8 cellular contexts compared by ENCODE assay signal in the genomic region with DNA sequence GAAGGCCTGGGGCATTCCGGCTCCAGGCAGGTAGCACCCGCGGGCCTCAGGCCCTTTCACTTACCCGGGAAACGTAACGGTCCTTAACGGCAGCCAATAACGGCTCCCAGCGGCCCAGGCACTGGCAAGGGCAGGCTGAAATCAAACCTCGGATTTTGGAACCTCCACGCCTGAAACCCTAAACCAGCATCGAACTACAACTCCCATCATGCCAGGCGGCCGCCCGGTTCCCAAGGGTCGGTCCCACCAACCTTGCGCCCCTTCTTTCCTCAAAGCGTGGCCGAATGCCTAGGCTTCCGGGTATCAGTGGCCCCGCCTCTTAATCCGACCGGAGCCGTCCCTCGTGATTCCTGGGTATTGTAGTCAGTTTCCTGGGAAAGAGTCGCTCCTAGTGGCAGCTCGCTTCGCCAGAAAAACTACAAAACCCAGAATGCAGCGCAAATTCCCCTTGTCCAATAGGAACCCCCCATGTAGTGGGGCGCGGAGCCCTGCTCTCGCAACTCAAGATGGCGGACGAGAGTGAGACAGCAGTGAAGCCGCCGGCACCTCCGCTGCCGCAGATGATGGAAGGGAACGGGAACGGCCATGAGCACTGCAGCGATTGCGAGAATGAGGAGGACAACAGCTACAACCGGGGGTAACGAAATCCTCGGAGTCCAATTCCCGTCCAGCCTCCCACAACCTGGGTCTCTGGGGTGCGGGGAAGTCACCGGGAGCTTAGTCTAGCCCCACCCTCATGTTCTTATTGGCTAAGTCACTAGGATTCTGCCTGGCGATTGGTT. TPM values are rescaled to one million over a fixed set of nuclear protein-coding genes. Genes with fewer than 3 reads are reported as not detected.
DNase-seq lines count a peak whose midpoint lies in the region; ATAC-seq and TF ChIP-seq lines count a peak whose summit lies in the region.

A gene (plus strand): TSS at position 494 of the 782 bp plus-strand sequence. CDS start 13 bp downstream, at position 507.

- DNase-seq in AG10803 (ENCODE audit: low read depth) (peak; percentile 99), NCI-H460 (ENCODE audit: extremely low read depth, low read depth) (peak; percentile 100), cerebellar nuclear complex (lab: John Stamatoyannopoulos, UW) (peak; percentile 97 to 99), islet precursor cell (peak; percentile 100)
- DNase-seq in activated CD4-positive, CD25-positive, alpha-beta regulatory T cell treated with anti-CD3 and anti-CD28 coated beads, Interleukin-2, amount 50 U/mL, for 72 hours: peak; percentile 90
- peak; percentile 93 to 98 (median 95) for DNase-seq in stimulated activated CD4-positive, alpha-beta T cell treated with anti-CD3 and anti-CD28 coated beads, Interleukin-12 subunit alpha, Interleukin-12 subunit beta, amount 100 ng/mL, for 48 hours (ENCODE audit: low read depth in 2 of 3, low spot score in 1 of 3)

- TF ChIP-seq CTCF in AG10803 (conservative IDR thresholded peaks at IDR 0.05; ENCODE audit: low read length): no peak

- ATAC-seq in GM19043 (IDR thresholded peaks at IDR 0.05; ENCODE audit: low read depth, unreplicated experiment) (peak; percentile 79), HG03378 (IDR thresholded peaks at IDR 0.05; ENCODE audit: unreplicated experiment) (peak; percentile 81)

- H3K4me3 ChIP-seq in AG10803 (ENCODE audit: low read length): peak within 1 kb of the TSS; percentile 100

RNA-seq across cellular contexts. Expression of the gene that starts here (rescaled TPM):
- 88.9 and 561 TPM in 2 replicates for total RNA-seq in NCI-H460 (2014; rRNA removed; shearing (Covaris generic))
- polyA plus RNA-seq in NCI-H460 (2014; cell fraction: nucleus; rRNA removed): 66.9 and 86.9 TPM in 2 replicates

Comparison
In these comparisons a context has a peak if more than half of its experiments do, and no peak if none do; other contexts are left out.
1. Peak in every context shown above with its lines: DNase-seq, ATAC-seq and H3K4me3 ChIP-seq.